8 cellular contexts compared by ENCODE assay signal in genomic region chr12:21500786-21501257, GRCh38. TPM values are rescaled to one million over a fixed set of nuclear protein-coding genes. Genes with fewer than 3 reads are reported as not detected.
DNase-seq lines count a peak whose midpoint lies in the region; ATAC-seq lines count a peak whose summit lies in the region.

No MANE protein-coding gene starts in this region.

- H3K36me3 ChIP-seq in CD4-positive, CD25-positive, alpha-beta regulatory T cell (ENCODE audit: control insufficient read depth, insufficient read depth, low read length), result peaks cover 29% of the 10 kb centered on the region
- H3K36me3 ChIP-seq in mesendoderm (ENCODE audit: control insufficient read depth, insufficient read depth, low read length), result peaks cover 1% of the 10 kb centered on the region

- H3K23ac ChIP-seq in mesendoderm (ENCODE audit: low read length), result no peak overlapping the region

- DNase-seq in CD4-positive, CD25-positive, alpha-beta regulatory T cell, result peak in 1 of 3 donors; percentile 2
- DNase-seq in mesendoderm, result no peak
- DNase-seq in left lobe of liver (ENCODE audit: low spot score), result no peak
- no peak for DNase-seq in mesenteric fat pad (ENCODE audit: low spot score)
- DNase-seq in immature natural killer cell, result no peak
- DNase-seq in iPS-NIHi7 (ENCODE audit: extremely low spot score), result no peak

- no peak overlapping the region for H3K27ac Mint-ChIP-seq in CD4-positive, CD25-positive, alpha-beta regulatory T cell
- H3K27ac Mint-ChIP-seq in immature natural killer cell, result no peak overlapping the region

- no peak overlapping the region for H2AK5ac ChIP-seq in mesendoderm (ENCODE audit: low read length)

- peak overlapping the region; percentile 89 for H4K8ac ChIP-seq in mesendoderm (ENCODE audit: low read depth, low read length)

- H2BK15ac ChIP-seq in mesendoderm (replicated peaks; ENCODE audit: low read depth), result no peak overlapping the region

- WGBS in mesendoderm (ENCODE audit: extremely low coverage, insufficient coverage, low lambda C conversion rate), result no CpG with 5 or more reads among the region's 8 CpGs

- H3K9me3 ChIP-seq in CD4-positive, CD25-positive, alpha-beta regulatory T cell (ENCODE audit: control insufficient read depth in 2 of 2, low read length in 2 of 2), result no peaks in the 10 kb centered on the region

- H3K4me3 ChIP-seq in CD4-positive, CD25-positive, alpha-beta regulatory T cell (ENCODE audit: low read depth, low read length), result peak overlapping the region; percentile 94
- peak overlapping the region; percentile 90 for H3K4me3 ChIP-seq in mesendoderm (ENCODE audit: low read length)

- no peaks in the 10 kb centered on the region for H3K27me3 Mint-ChIP-seq in CD4-positive, CD25-positive, alpha-beta regulatory T cell
- peaks cover 0 to 1% (median 0%) of the 10 kb centered on the region in 3 donors for H3K27me3 Mint-ChIP-seq in immature natural killer cell (ENCODE audit: low read depth in 3 of 3)

- no peak overlapping the region for H3K4me3 Mint-ChIP-seq in CD4-positive, CD25-positive, alpha-beta regulatory T cell
- no peak overlapping the region for H3K4me3 Mint-ChIP-seq in immature natural killer cell

- H2BK5ac ChIP-seq in mesendoderm (ENCODE audit: low read length), result no peak overlapping the region

- peak overlapping the region; percentile 88 for H3K27ac ChIP-seq in CD4-positive, CD25-positive, alpha-beta regulatory T cell (ENCODE audit: insufficient read depth, low read length, poor library complexity, severe bottlenecking)
- H3K27ac ChIP-seq in angular gyrus (ENCODE audit: low read depth, low read length), result peak overlapping the region; percentile 56
- peak overlapping the region; percentile 55 for H3K27ac ChIP-seq in mesendoderm (ENCODE audit: low read depth, low read length)

- peak in 1 of 2 donors; percentile 2 for ATAC-seq in CD4-positive, CD25-positive, alpha-beta regulatory T cell (ENCODE audit: low read depth in 2 of 2)
- peak; percentile 1 for ATAC-seq in HG02610 (IDR thresholded peaks at IDR 0.05; ENCODE audit: unreplicated experiment)
- ATAC-seq in left lobe of liver, result no peak

- peak overlapping the region; percentile 45 for H3K4ac ChIP-seq in mesendoderm (ENCODE audit: low read depth, low read length)

- no peak overlapping the region for H3K18ac ChIP-seq in mesendoderm (ENCODE audit: low read length)

- H3K79me2 ChIP-seq in mesendoderm (ENCODE audit: control insufficient read depth, insufficient read depth, low read length), result peaks cover 29% of the 10 kb centered on the region

- H3K56ac ChIP-seq in mesendoderm (ENCODE audit: low read length), result peak overlapping the region; percentile 85

- H2BK120ac ChIP-seq in mesendoderm (ENCODE audit: low read depth, low read length), result no peak overlapping the region

- peaks cover 24% of the 10 kb centered on the region for H3K36me3 Mint-ChIP-seq in CD4-positive, CD25-positive, alpha-beta regulatory T cell
- H3K36me3 Mint-ChIP-seq in immature natural killer cell, result peaks cover 1 to 14% (median 8%) of the 10 kb centered on the region in 3 donors

- peaks cover 9% of the 10 kb centered on the region for H3K79me1 ChIP-seq in mesendoderm (ENCODE audit: low read length)

- no peaks in the 10 kb centered on the region for H3K27me3 ChIP-seq in CD4-positive, CD25-positive, alpha-beta regulatory T cell (ENCODE audit: control insufficient read depth, insufficient read depth, low read length)
- H3K27me3 ChIP-seq in mesendoderm (ENCODE audit: insufficient read depth, low read length, poor library complexity), result no peaks in the 10 kb centered on the region

- peaks cover 57% of the 10 kb centered on the region for H3K4me1 ChIP-seq in CD4-positive, CD25-positive, alpha-beta regulatory T cell (ENCODE audit: control insufficient read depth, insufficient read depth, low read length, poor library complexity, severe bottlenecking)
- peaks cover 2% of the 10 kb centered on the region for H3K4me1 ChIP-seq in mesendoderm (ENCODE audit: control insufficient read depth, low read depth, low read length)

- H4K5ac ChIP-seq in mesendoderm (ENCODE audit: low read length), result no peak overlapping the region

- no peaks in the 10 kb centered on the region for H3K9me3 Mint-ChIP-seq in CD4-positive, CD25-positive, alpha-beta regulatory T cell
- no peaks in the 10 kb centered on the region for H3K9me3 Mint-ChIP-seq in immature natural killer cell

- H3K4me2 ChIP-seq in mesendoderm (ENCODE audit: low read length), result peak overlapping the region; percentile 60

- peaks cover 5 to 63% (median 54%) of the 10 kb centered on the region in 4 donors for H3K4me1 Mint-ChIP-seq in CD4-positive, CD25-positive, alpha-beta regulatory T cell
- H3K4me1 Mint-ChIP-seq in immature natural killer cell, result peaks cover 30 to 39% of the 10 kb centered on the region in 2 donors

- peak overlapping the region; percentile 85 for H3K9ac ChIP-seq in mesendoderm (ENCODE audit: low read length)

RNA-seq across cellular contexts. Expression of gene RECQL, which starts 0.6 kb away (rescaled TPM):
- total RNA-seq in CD4-positive, CD25-positive, alpha-beta regulatory T cell, result 39.6 TPM
- polyA plus RNA-seq in CD4-positive, CD25-positive, alpha-beta regulatory T cell, result 10 to 100 TPM; 66.5 to 84.4 (median 75.3) TPM
- polyA plus RNA-seq in mesendoderm (2013, experiment 1 of 2), result 34.1 TPM
- 33.3 TPM for polyA plus RNA-seq in mesendoderm (2013, experiment 2 of 2)
- total RNA-seq in left lobe of liver (8.1 TPM), mesenteric fat pad (34.1 TPM)
- polyA plus RNA-seq in immature natural killer cell, result 100 to 1,000 TPM in 1 of 3 donors, 10 to 100 TPM in 2; 73.7 to 101 (median 82.3) TPM

RNA-seq across cellular contexts. Expression of gene GOLT1B, which starts 0.8 kb away (rescaled TPM):
- 40.5 TPM for total RNA-seq in CD4-positive, CD25-positive, alpha-beta regulatory T cell
- 10 to 100 TPM; 28.9 to 43.1 (median 32.8) TPM for polyA plus RNA-seq in CD4-positive, CD25-positive, alpha-beta regulatory T cell
- 24.8 TPM for polyA plus RNA-seq in mesendoderm (2013, experiment 1 of 2)
- 23.2 TPM for polyA plus RNA-seq in mesendoderm (2013, experiment 2 of 2)
- total RNA-seq in left lobe of liver (16.8 TPM), mesenteric fat pad (34.6 TPM)
- polyA plus RNA-seq in immature natural killer cell, result 10 to 100 TPM; 15.9 to 37.7 (median 28.9) TPM

RNA-seq across cellular contexts. Expression of gene SPX, which starts 25.3 kb away (rescaled TPM):
- 0.76 TPM for total RNA-seq in CD4-positive, CD25-positive, alpha-beta regulatory T cell
- polyA plus RNA-seq in CD4-positive, CD25-positive, alpha-beta regulatory T cell, result under 1 TPM in 3 of 4 donors, not detected in 1; 0.09 to 0.59 (median 0.17) TPM
- polyA plus RNA-seq in mesendoderm (2013, experiment 1 of 2), result 0.31 TPM
- 0.31 TPM for polyA plus RNA-seq in mesendoderm (2013, experiment 2 of 2)
- total RNA-seq in left lobe of liver, result 0.23 TPM
- total RNA-seq in mesenteric fat pad, result 0.45 TPM
- polyA plus RNA-seq in immature natural killer cell, result under 1 TPM in 1 of 3 donors, not detected in 2; 0.15 TPM
